10 cellular contexts compared by ENCODE assay signal in genomic region chr12:51320695-51321320, GRCh38. TPM values are rescaled to one million over a fixed set of nuclear protein-coding genes. Genes with fewer than 3 reads are reported as not detected.
DNase-seq lines count a peak whose midpoint lies in the region; TF ChIP-seq lines count a peak whose summit lies in the region.
"Had no signal": no experiment of that assay in that cellular context is flagged by ENCODE, and none has a peak within 500 bp of the region (broad histone marks: within the 10 kb centered on the region; RNA-seq: fewer than 3 reads in every experiment).

No MANE protein-coding gene starts in this region.

- BruUV-seq in PC-9 (replicated peaks; lab: Mats Ljungman, UMichigan) = no TSS peak

- H3K79me2 ChIP-seq in PC-9 (ENCODE audit: low read depth) = no peaks in the 10 kb centered on the region

- H3K9me2 ChIP-seq in PC-9 (ENCODE audit: insufficient read depth) = no peaks in the 10 kb centered on the region

- POLR2A ChIA-PET in PC-9 (lab: Charles Lee; ENCODE audit: unreplicated experiment) = interaction anchor here (0.5 kb wide), 1 partner anchor 51 kb away, joined by 4 read pairs; no protein-coding TSS in a partner anchor

- no peak for TF ChIP-seq CTCF in PC-9 (conservative IDR thresholded peaks at IDR 0.05)

- H3K4me2 ChIP-seq in PC-9 = no peak overlapping the region

- H3K36me3 ChIP-seq in PC-9 (ENCODE audit: low read depth) = no peaks in the 10 kb centered on the region

- no peak overlapping the region for H3K4me3 ChIP-seq in PC-9

- H3K27me3 ChIP-seq in PC-9 (ENCODE audit: insufficient read depth, low read depth) = no peaks in the 10 kb centered on the region

- H3F3A ChIP-seq in PC-9 (ENCODE audit: insufficient read depth, low read depth) = peaks cover 32% of the 10 kb centered on the region

- H4K20me1 ChIP-seq in PC-9 (ENCODE audit: insufficient read depth) = no peaks in the 10 kb centered on the region

- H3K4me1 ChIP-seq in PC-9 (replicated peaks; ENCODE audit: insufficient read depth) = peaks cover 70% of the 10 kb centered on the region

- peak; percentile 44 for DNase-seq in EH (ENCODE audit: low read depth)
- DNase-seq in LHCN-M2 (ENCODE audit: low read depth) = peak; percentile 49
- DNase-seq in amniotic epithelial cell (ENCODE audit: low read depth) = peak; percentile 60
- DNase-seq in myocyte (ENCODE audit: low read depth) = peak; percentile 30
- no peak for DNase-seq in 8988T
- DNase-seq in AML-193 (lab: John Stamatoyannopoulos, UW) = no peak
- no peak for DNase-seq in PC-9
- no peak for DNase-seq in RKO (ENCODE audit: low spot score)
- DNase-seq: right cardiac atrium had no signal

- intact Hi-C loops in PC-9 (cut with micrococcal nuclease; ENCODE audit: unreplicated experiment) = no loop called here

- no peaks in the 10 kb centered on the region for H3K9me3 ChIP-seq in PC-9 (ENCODE audit: insufficient read depth, low read depth)

- H2AFZ ChIP-seq in PC-9 = no peak overlapping the region

- H3K27ac ChIP-seq in PC-9 = no peak overlapping the region

- CTCF ChIA-PET in PC-9 (lab: Charles Lee) = interaction anchor here (0.6 kb wide), 1 partner anchor 9 kb away, joined by 4 read pairs; no protein-coding TSS in a partner anchor

RNA-seq across cellular contexts. Expression of gene BIN2, which starts 3.2 kb away (rescaled TPM):
- total RNA-seq in LHCN-M2 (2014; rRNA removed) = not detected in 2 replicates
- not detected for polyA plus RNA-seq in LHCN-M2 (2012)
- total RNA-seq in myocyte = not detected in 2 replicates
- not detected for polyA plus RNA-seq in myocyte (2012)
- total RNA-seq in PC-9 (2021) = not detected in 2 replicates

RNA-seq across cellular contexts. Expression of gene CELA1, which starts 25.7 kb away (rescaled TPM):
- not detected in 2 replicates for total RNA-seq in LHCN-M2 (2014; rRNA removed)
- polyA plus RNA-seq in LHCN-M2 (2012) = not detected
- not detected in 2 replicates for total RNA-seq in myocyte
- polyA plus RNA-seq in myocyte (2012) = not detected
- total RNA-seq in PC-9 (2021) = 0.58 TPM in 1 of 2 replicates, not detected in the other
- total RNA-seq: cerebellum had no signal
- polyA plus RNA-seq: right cardiac atrium had no signal

RNA-seq across cellular contexts. Expression of gene SMAGP, which starts 50.6 kb away (rescaled TPM):
- total RNA-seq in LHCN-M2 (2014; rRNA removed) = 16.2 and 23.0 TPM in 2 replicates
- polyA plus RNA-seq in LHCN-M2 (2012) = 15.0 TPM
- total RNA-seq in myocyte = 2.9 and 3.6 TPM in 2 replicates
- 2.4 TPM for polyA plus RNA-seq in myocyte (2012)
- 36.3 and 42.9 TPM in 2 replicates for total RNA-seq in PC-9 (2021)

Comparison
In these comparisons a context has a peak if more than half of its experiments do, and no peak if none do; other contexts are left out.
1. DNase-seq: peak in EH (single experiment), LHCN-M2 (single experiment), amniotic epithelial cell (single experiment) and myocyte (single experiment); none in 8988T (single experiment), AML-193 (0 of 2), PC-9 (0 of 2) and RKO (single experiment).